ENCODE assay signal across 14 cellular contexts in genomic region chr1:167633258-167633944, GRCh38. TPM values are rescaled to one million over a fixed set of nuclear protein-coding genes. Genes with fewer than 3 reads are reported as not detected.
A peak's percentile ranks its signal among the peaks of the same experiment; 100 is the strongest.
DNase-seq lines count a peak whose midpoint lies in the region; ATAC-seq and TF ChIP-seq lines count a peak whose summit lies in the region.
"Had no signal": no experiment of that assay in that cellular context is flagged by ENCODE, and none has a peak within 500 bp of the region (broad histone marks: within the 10 kb centered on the region; RNA-seq: fewer than 3 reads in every experiment).

No MANE protein-coding gene starts in this region.

- H3K9ac ChIP-seq in MM.1S (ENCODE audit: low read length) = no peak overlapping the region

- 0 out of 2 replicates have a peak, but pooled peaks cover 4% of the 10 kb centered on the region for H3K36me3 ChIP-seq in MM.1S (replicated peaks; ENCODE audit: insufficient read depth, low read length)
- H3K36me3 ChIP-seq: tibial artery had no signal

- H3K4me2 ChIP-seq in MM.1S (ENCODE audit: low read depth, low read length) = no peak overlapping the region

- H3K36me3 Mint-ChIP-seq in T-helper 2 cell treated with Interferon-gamma antibody and Interleukin-4, amounts not matched to agents 5 μg/mL and 100 μg/mL, for 36 hours (ENCODE audit: low read depth) = peaks cover 65% of the 10 kb centered on the region
- H3K36me3 Mint-ChIP-seq in activated T-cell treated with anti-CD3 and anti-CD28 coated beads, Interleukin-2, amount 50 U/mL, for 72 hours (ENCODE audit: insufficient read depth in 2 of 2) = peaks cover 14 to 18% of the 10 kb centered on the region in 2 donors
- peaks cover 18 to 35% of the 10 kb centered on the region in 2 donors for H3K36me3 Mint-ChIP-seq in naive B cell

- no peak overlapping the region for H3K27ac ChIP-seq in MM.1S (ENCODE audit: low read length)

- no peak overlapping the region for H2AFZ ChIP-seq in MM.1S (ENCODE audit: low read length)

- no peaks in the 10 kb centered on the region for H4K20me1 ChIP-seq in MM.1S (ENCODE audit: insufficient read depth, low read length)

- no peaks in the 10 kb centered on the region for H3K27me3 ChIP-seq in MM.1S (replicated peaks; ENCODE audit: insufficient read depth, low read length)
- H3K27me3 ChIP-seq: tibial artery had no signal

- peaks cover 85% of the 10 kb centered on the region for H3K79me2 ChIP-seq in MM.1S (ENCODE audit: low read length)

- no peaks in the 10 kb centered on the region for H3K9me3 Mint-ChIP-seq in T-helper 2 cell treated with Interferon-gamma antibody and Interleukin-4, amounts not matched to agents 5 μg/mL and 100 μg/mL, for 36 hours
- H3K9me3 Mint-ChIP-seq in activated T-cell treated with anti-CD3 and anti-CD28 coated beads, Interleukin-2, amount 50 U/mL, for 72 hours = no peaks in the 10 kb centered on the region
- peaks cover 0 to 4% (median 0%) of the 10 kb centered on the region in 7 donors for H3K9me3 Mint-ChIP-seq in naive B cell

- H3K27ac Mint-ChIP-seq in T-helper 2 cell treated with Interferon-gamma antibody and Interleukin-4, amounts not matched to agents 5 μg/mL and 100 μg/mL, for 36 hours = peak overlapping the region; percentile 73
- peak overlapping the region; percentile 91 for H3K27ac Mint-ChIP-seq in activated T-cell treated with anti-CD3 and anti-CD28 coated beads, Interleukin-2, amount 50 U/mL, for 72 hours
- H3K27ac Mint-ChIP-seq in naive B cell = peak overlapping the region; percentile 16 to 98 (median 68)

- ATAC-seq in activated T-cell treated with anti-CD3 and anti-CD28 coated beads, Interleukin-2, amount 50 U/mL, for 72 hours (replicated peaks in 1 of 2) = no peak
- ATAC-seq in naive B cell (ENCODE audit: low read depth in 2 of 2) = no peak
- ATAC-seq: esophagus mucosa, SK-N-SH treated with all-trans-retinoic acid at 6 μM for 48 hours had no signal

- no peaks in the 10 kb centered on the region for H3K27me3 Mint-ChIP-seq in T-helper 2 cell treated with Interferon-gamma antibody and Interleukin-4, amounts not matched to agents 5 μg/mL and 100 μg/mL, for 36 hours (ENCODE audit: low read depth)
- no peaks in the 10 kb centered on the region for H3K27me3 Mint-ChIP-seq in activated T-cell treated with anti-CD3 and anti-CD28 coated beads, Interleukin-2, amount 50 U/mL, for 72 hours (ENCODE audit: low read depth)
- no peaks in the 10 kb centered on the region for H3K27me3 Mint-ChIP-seq in naive B cell

- peak overlapping the region; percentile 92 for H3K4me3 Mint-ChIP-seq in T-helper 2 cell treated with Interferon-gamma antibody and Interleukin-4, amounts not matched to agents 5 μg/mL and 100 μg/mL, for 36 hours
- H3K4me3 Mint-ChIP-seq in activated T-cell treated with anti-CD3 and anti-CD28 coated beads, Interleukin-2, amount 50 U/mL, for 72 hours = peak overlapping the region; percentile 92 to 98
- peak overlapping the region; percentile 89 to 99 (median 96) for H3K4me3 Mint-ChIP-seq in naive B cell

- H3K4me1 ChIP-seq in MM.1S (ENCODE audit: low read length) = peaks cover 55% of the 10 kb centered on the region

- TF ChIP-seq CTCF in GM12865 (IDR thresholded peaks at IDR 0.05; ENCODE audit: insufficient read depth, low read depth, low read length, missing control alignments) (no peak), MM.1S (IDR thresholded peaks at IDR 0.05; ENCODE audit: low read length) (no peak)

- H3K9me2 ChIP-seq in MM.1S (replicated peaks; ENCODE audit: insufficient read depth, low read length) = no peaks in the 10 kb centered on the region

- peaks cover 31% of the 10 kb centered on the region for H3F3A ChIP-seq in MM.1S (ENCODE audit: insufficient read depth, low read length)

- no peak for DNase-seq in T-helper 2 cell treated with Interferon-gamma antibody and Interleukin-4, amounts not matched to agents 5 μg/mL and 100 μg/mL, for 36 hours (ENCODE audit: low spot score)
- no peak for DNase-seq in T-helper 2 cell
- DNase-seq in GM12865 (ENCODE audit: low read depth) = no peak
- no peak for DNase-seq in activated T-cell treated with anti-CD3 and anti-CD28 coated beads, Interleukin-2, amount 50 U/mL, for 72 hours
- no peak for DNase-seq in naive B cell
- DNase-seq in activated gamma-delta T cell (lab: John Stamatoyannopoulos, UW) = no peak
- DNase-seq in NCI-H69 (lab: John Stamatoyannopoulos, UW) = no peak
- no peak for DNase-seq in MM.1S
- DNase-seq: 8988T, hypothalamus, NCI-H226, tibial artery had no signal

- peaks cover 59% of the 10 kb centered on the region for H3K4me1 Mint-ChIP-seq in T-helper 2 cell treated with Interferon-gamma antibody and Interleukin-4, amounts not matched to agents 5 μg/mL and 100 μg/mL, for 36 hours (ENCODE audit: low read depth)
- H3K4me1 Mint-ChIP-seq in activated T-cell treated with anti-CD3 and anti-CD28 coated beads, Interleukin-2, amount 50 U/mL, for 72 hours (ENCODE audit: low read depth) = peaks cover 91% of the 10 kb centered on the region
- peaks cover 76 to 85% (median 80%) of the 10 kb centered on the region in 3 donors for H3K4me1 Mint-ChIP-seq in naive B cell

- H3K4me3 ChIP-seq in GM12865 (ENCODE audit: low read depth, low read length) = peak overlapping the region; percentile 94
- H3K4me3 ChIP-seq in MM.1S (ENCODE audit: low read length) = no peak overlapping the region
- H3K4me3 ChIP-seq: tibial artery had no signal

- H3K9me3 ChIP-seq in MM.1S (replicated peaks; ENCODE audit: insufficient read depth, low read length) = no peaks in the 10 kb centered on the region
- H3K9me3 ChIP-seq: tibial artery had no signal

RNA-seq across cellular contexts. Expression of gene RCSD1, which starts 3.4 kb away (rescaled TPM):
- total RNA-seq in activated T-cell treated with anti-CD3 and anti-CD28 coated beads, Interleukin-2, amount 50 U/mL, for 72 hours = 10 to 100 TPM; 62.0 to 69.5 TPM
- 100 to 1,000 TPM; 273 to 418 (median 333) TPM for polyA plus RNA-seq in naive B cell (ENCODE audit: low read depth in 6 of 6)
